In genomic region chr14:94367896-94368590, GRCh38 we compare ENCODE assay signal across 27 cellular contexts. TPM values are rescaled to one million over a fixed set of nuclear protein-coding genes. Genes with fewer than 3 reads are reported as not detected.
DNase-seq lines count a peak whose midpoint lies in the region; ATAC-seq and TF ChIP-seq lines count a peak whose summit lies in the region.
"Had no signal": no experiment of that assay in that cellular context is flagged by ENCODE, and none has a peak within 500 bp of the region (broad histone marks: within the 10 kb centered on the region; RNA-seq: fewer than 3 reads in every experiment).

No MANE protein-coding gene starts in this region.

- no peak overlapping the region for H3K4me3 ChIP-seq in BLaER1 treated with 17β-estradiol and CSF1 and Interleukin-3, amounts not matched to agents 10 nM and 100 nM
- H3K4me3 ChIP-seq in RWPE2 (ENCODE audit: severe bottlenecking) (no peak overlapping the region), suprapubic skin (no peak overlapping the region)
- H3K4me3 ChIP-seq in effector memory CD4-positive, alpha-beta T cell (ENCODE audit: insufficient read depth, low read depth, low read length, poor library complexity, severe bottlenecking) = no peak overlapping the region
- H3K4me3 ChIP-seq: A549, HAP-1, MG63 had no signal

- DNase-seq in RWPE2 (ENCODE audit: low spot score) (peak; percentile 41), mesenteric fat pad (ENCODE audit: low spot score) (peak; percentile 55), suprapubic skin (ENCODE audit: low spot score in 2 of 2) (peak; percentile 9 to 54), OCI-M2 (lab: John Stamatoyannopoulos, UW; ENCODE audit: unreplicated experiment) (no peak), GM13977 (ENCODE audit: low spot score) (no peak)
- no peak for DNase-seq in effector memory CD4-positive, alpha-beta T cell
- DNase-seq: AML-193; C1 segment of cervical spinal cord; Caco-2; CD8-positive, alpha-beta T cell; GOT3; HFFc6; KG1; MG63; NCI-H1105 treated with DMSO at 0.1 percent for 48 hours; NCI-H146; NCI-H1930; NCI-H446; NCI-H524 treated with DMSO at 0.1 percent for 48 hours; NCI-H774; SHP77 treated with DMSO at 0.1 percent for 48 hours had no signal

- in situ Hi-C loops in GM13977 (cut with MboI; ENCODE audit: low pct_unique_long_range_greater_than_20kb, low sequenced_read_pairs, unreplicated experiment) = no loop called here

- no peak for TF ChIP-seq EP300 in suprapubic skin (IDR thresholded peaks at IDR 0.05)

- no peaks in the 10 kb centered on the region for H4K20me1 ChIP-seq in BLaER1 treated with 17β-estradiol and CSF1 and Interleukin-3, amounts not matched to agents 10 nM and 100 nM

- no peaks in the 10 kb centered on the region for H3K36me3 ChIP-seq in BLaER1 treated with 17β-estradiol and CSF1 and Interleukin-3, amounts not matched to agents 10 nM and 100 nM
- H3K36me3 ChIP-seq in RWPE2 (ENCODE audit: low read depth) (no peaks in the 10 kb centered on the region), suprapubic skin (no peaks in the 10 kb centered on the region)
- H3K36me3 ChIP-seq in effector memory CD4-positive, alpha-beta T cell (ENCODE audit: control insufficient read depth, insufficient read depth, low read length) = no peaks in the 10 kb centered on the region
- H3K36me3 ChIP-seq: HAP-1, MG63 had no signal

- H3K4me2 ChIP-seq in BLaER1 treated with 17β-estradiol and CSF1 and Interleukin-3, amounts not matched to agents 10 nM and 100 nM = peak overlapping the region in 8 of 11 experiments; percentile 37 to 84 (median 73); a peak in 14 of 22 replicates
- H3K4me2 ChIP-seq: A549 had no signal

- WGBS in suprapubic skin = 100% methylated on average over 6 of the region's 9 CpGs

- peak overlapping the region in 7 of 11 experiments; percentile 16 to 89 (median 74); a peak in 13 of 22 replicates for H3K27ac ChIP-seq in BLaER1 treated with 17β-estradiol and CSF1 and Interleukin-3, amounts not matched to agents 10 nM and 100 nM
- H3K27ac ChIP-seq in RWPE2 (ENCODE audit: poor library complexity, severe bottlenecking) (no peak overlapping the region), suprapubic skin (no peak overlapping the region)
- H3K27ac ChIP-seq in effector memory CD4-positive, alpha-beta T cell (ENCODE audit: insufficient read depth, low read length, poor library complexity, severe bottlenecking) = no peak overlapping the region
- H3K27ac ChIP-seq: A549, RWPE1 had no signal

- TF ChIP-seq CTCF in RWPE2 (IDR thresholded peaks at IDR 0.05; ENCODE audit: poor library complexity, severe bottlenecking) (no peak), suprapubic skin (IDR thresholded peaks at IDR 0.05) (no peak), GM13977 (IDR thresholded peaks at IDR 0.05; ENCODE audit: extremely low read depth, insufficient read depth, missing control alignments) (no peak)

- ATAC-seq in RWPE2 (ENCODE audit: low read depth) = no peak
- ATAC-seq: A549; CD8-positive, alpha-beta T cell; Panc1 had no signal

- peaks cover 0 to 68% (median 24%) of the 10 kb centered on the region in 10 experiments; a peak in 14 of 20 replicates for H3K4me1 ChIP-seq in BLaER1 treated with 17β-estradiol and CSF1 and Interleukin-3, amounts not matched to agents 10 nM and 100 nM
- H3K4me1 ChIP-seq in RWPE2 (ENCODE audit: insufficient read depth, poor library complexity, severe bottlenecking) (peaks cover 2% of the 10 kb centered on the region), suprapubic skin (no peaks in the 10 kb centered on the region)
- H3K4me1 ChIP-seq in effector memory CD4-positive, alpha-beta T cell (ENCODE audit: control insufficient read depth, insufficient read depth, low read length, poor library complexity, severe bottlenecking) = no peaks in the 10 kb centered on the region
- H3K4me1 ChIP-seq: A549, HAP-1 had no signal

- H3K9ac ChIP-seq in BLaER1 treated with 17β-estradiol and CSF1 and Interleukin-3, amounts not matched to agents 10 nM and 100 nM = peak overlapping the region in 3 of 11 experiments; percentile 54 to 67 (median 59); a peak in 5 of 22 replicates

- H3K27me3 ChIP-seq in BLaER1 treated with 17β-estradiol and CSF1 and Interleukin-3, amounts not matched to agents 10 nM and 100 nM = no peaks in the 10 kb centered on the region
- no peaks in the 10 kb centered on the region for H3K27me3 ChIP-seq in RWPE2 (ENCODE audit: insufficient read depth, poor library complexity, severe bottlenecking)
- H3K27me3 ChIP-seq in suprapubic skin = no peaks in the 10 kb centered on the region
- no peaks in the 10 kb centered on the region for H3K27me3 ChIP-seq in effector memory CD4-positive, alpha-beta T cell (replicated peaks; ENCODE audit: control insufficient read depth, insufficient read depth, low read length, poor library complexity, severe bottlenecking)
- H3K27me3 ChIP-seq: MG63 had no signal

- H3K9me3 ChIP-seq in BLaER1 treated with 17β-estradiol and CSF1 and Interleukin-3, amounts not matched to agents 10 nM and 100 nM (replicated peaks in 1 of 11) = no peaks in the 10 kb centered on the region
- H3K9me3 ChIP-seq in RWPE2 (ENCODE audit: severe bottlenecking) = no peaks in the 10 kb centered on the region
- H3K9me3 ChIP-seq in suprapubic skin = no peaks in the 10 kb centered on the region
- H3K9me3 ChIP-seq in effector memory CD4-positive, alpha-beta T cell (ENCODE audit: control insufficient read depth, low read length) = no peaks in the 10 kb centered on the region
- H3K9me3 ChIP-seq: A549, Caco-2, HAP-1, MG63 had no signal

- no peak for TF ChIP-seq POLR2A in suprapubic skin (IDR thresholded peaks at IDR 0.05)

RNA-seq across cellular contexts. Expression of gene SERPINA2, which starts 1.5 kb away (rescaled TPM):
- not detected for total RNA-seq in mesenteric fat pad
- total RNA-seq in suprapubic skin = not detected
- total RNA-seq: Caco-2; CD8-positive, alpha-beta T cell; HFFc6; IMR-90 had no signal

RNA-seq across cellular contexts. Expression of gene SERPINA1, which starts 20.4 kb away (rescaled TPM):
- total RNA-seq in mesenteric fat pad (41.6 TPM), suprapubic skin (10 to 100 TPM in 1 of 4 donors, 1 to 10 TPM in 3; 4.7 to 62.4 (median 7.5) TPM)

RNA-seq across cellular contexts. Expression of gene SERPINA6, which starts 44.9 kb away (rescaled TPM):
- total RNA-seq in mesenteric fat pad (not detected), suprapubic skin (under 1 TPM in 1 of 4 donors, not detected in 3; 0.97 TPM)
- total RNA-seq: CD8-positive, alpha-beta T cell; HFFc6; IMR-90 had no signal

Comparison
In these comparisons a context has a peak if more than half of its experiments do, and no peak if none do; other contexts are left out.
1. H3K27ac ChIP-seq: peak in BLaER1 treated with 17β-estradiol and CSF1 and Interleukin-3, amounts not matched to agents 10 nM and 100 nM (7 of 11); none in RWPE2 (single experiment), suprapubic skin (single experiment) and effector memory CD4-positive, alpha-beta T cell (single experiment).
2. DNase-seq: peak in RWPE2 (single experiment), mesenteric fat pad (single experiment) and suprapubic skin (2 of 2); none in effector memory CD4-positive, alpha-beta T cell (0 of 3), OCI-M2 (single experiment) and GM13977 (single experiment).